10 cellular contexts compared by ENCODE assay signal in the genomic region with DNA sequence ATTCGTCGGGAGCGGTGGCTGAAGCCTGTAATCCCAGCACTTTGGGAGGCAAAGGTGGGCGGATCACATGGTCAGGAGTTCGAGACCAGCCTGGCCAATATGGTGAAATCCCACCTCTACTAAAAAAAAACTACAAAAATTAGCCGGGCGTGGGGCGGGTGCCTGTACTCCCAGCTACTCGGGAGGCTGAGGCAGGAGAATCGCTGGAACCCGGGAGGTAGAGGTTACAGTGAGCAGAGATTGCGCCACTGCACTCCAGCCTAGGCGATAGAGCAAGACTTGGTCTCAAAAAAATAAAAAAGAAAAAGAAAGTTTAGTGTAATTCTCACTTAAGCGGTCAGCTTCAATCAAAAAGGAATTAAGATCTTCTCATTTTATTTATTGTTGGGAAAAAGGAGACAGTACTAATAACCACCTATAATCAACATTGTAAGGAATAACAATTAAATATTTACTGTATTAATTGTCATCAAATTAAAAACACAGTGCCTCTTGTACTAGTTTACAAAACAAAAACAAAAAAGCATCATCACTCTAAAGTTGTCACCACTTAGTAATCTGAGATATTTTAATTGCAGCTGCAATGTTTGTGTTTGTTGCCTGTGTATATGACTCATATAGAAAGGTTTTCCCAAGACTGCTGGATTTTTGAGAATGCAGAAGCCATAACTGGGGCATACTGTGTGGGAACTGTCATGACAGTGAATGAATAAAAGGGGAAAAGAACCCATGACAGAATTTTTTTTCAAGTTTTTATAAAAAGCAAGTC. TPM values are rescaled to one million over a fixed set of nuclear protein-coding genes. Genes with fewer than 3 reads are reported as not detected.
DNase-seq lines count a peak whose midpoint lies in the region; ATAC-seq and TF ChIP-seq lines count a peak whose summit lies in the region.
"Had no signal": no experiment of that assay in that cellular context is flagged by ENCODE, and none has a peak within 500 bp of the region (broad histone marks: within the 10 kb centered on the region; RNA-seq: fewer than 3 reads in every experiment).

No MANE protein-coding gene starts in this region.

- H3K4me3 Mint-ChIP-seq in stimulated activated memory B cell treated with anti-CD40 and anti-IgM and Interleukin-4, amounts not matched to agents 10 μg/mL and 1 μg/mL and 100 μg/mL, for 72 hours: no peak overlapping the region
- H3K4me3 Mint-ChIP-seq: activated naive CD8-positive, alpha-beta T cell treated with anti-CD3 and anti-CD28 coated beads, Interleukin-2, amount 10 ng/mL, durations not matched to agents 7 days and 5 days had no signal

- no peaks in the 10 kb centered on the region for H3K9me3 ChIP-seq in RWPE2 (ENCODE audit: severe bottlenecking)

- H3K27me3 Mint-ChIP-seq in stimulated activated memory B cell treated with anti-CD40 and anti-IgM and Interleukin-4, amounts not matched to agents 10 μg/mL and 1 μg/mL and 100 μg/mL, for 72 hours: no peaks in the 10 kb centered on the region
- H3K27me3 Mint-ChIP-seq: activated naive CD8-positive, alpha-beta T cell treated with anti-CD3 and anti-CD28 coated beads, Interleukin-2, amount 10 ng/mL, durations not matched to agents 7 days and 5 days had no signal

- ATAC-seq in RWPE2 (ENCODE audit: low read depth) (peak; percentile 46; the same call in 2 of the 3 replicates), HG02973 (IDR thresholded peaks at IDR 0.05; ENCODE audit: unreplicated experiment) (no peak), HG02678 (IDR thresholded peaks at IDR 0.05; ENCODE audit: unreplicated experiment) (no peak)
- no peak for ATAC-seq in stimulated activated memory B cell treated with anti-CD40 and anti-IgM and Interleukin-4, amounts not matched to agents 10 μg/mL and 1 μg/mL and 100 μg/mL, for 72 hours

- H3K4me1 ChIP-seq in RWPE2 (ENCODE audit: insufficient read depth, poor library complexity, severe bottlenecking): peaks cover 15% of the 10 kb centered on the region

- DNase-seq in GM04503 (ENCODE audit: low read depth): peak; percentile 87
- DNase-seq in RWPE2 (ENCODE audit: low spot score): no peak
- DNase-seq in epithelial cell of proximal tubule (ENCODE audit: low read depth): peak; percentile 76
- peak; percentile 94 for DNase-seq in renal cortical epithelial cell (ENCODE audit: low read depth)
- DNase-seq in activated CD4-positive, CD25-positive, alpha-beta regulatory T cell treated with anti-CD3 and anti-CD28 coated beads, Interleukin-2, amount 50 U/mL, for 72 hours: no peak
- DNase-seq: activated naive CD8-positive, alpha-beta T cell treated with anti-CD3 and anti-CD28 coated beads, Interleukin-2, amount 10 ng/mL, durations not matched to agents 7 days and 5 days; substantia nigra had no signal

- peaks cover 5% of the 10 kb centered on the region for H3K36me3 Mint-ChIP-seq in stimulated activated memory B cell treated with anti-CD40 and anti-IgM and Interleukin-4, amounts not matched to agents 10 μg/mL and 1 μg/mL and 100 μg/mL, for 72 hours

- H3K4me3 ChIP-seq in RWPE2 (ENCODE audit: severe bottlenecking) (no peak overlapping the region), epithelial cell of proximal tubule (ENCODE audit: low read depth, low read length) (no peak overlapping the region)

- H3K4me1 Mint-ChIP-seq in stimulated activated memory B cell treated with anti-CD40 and anti-IgM and Interleukin-4, amounts not matched to agents 10 μg/mL and 1 μg/mL and 100 μg/mL, for 72 hours: peaks cover 43% of the 10 kb centered on the region

- no peaks in the 10 kb centered on the region for H3K27me3 ChIP-seq in RWPE2 (ENCODE audit: insufficient read depth, poor library complexity, severe bottlenecking)

- no peak overlapping the region for H3K27ac ChIP-seq in RWPE2 (ENCODE audit: poor library complexity, severe bottlenecking)

- no peak overlapping the region for H3K27ac Mint-ChIP-seq in stimulated activated memory B cell treated with anti-CD40 and anti-IgM and Interleukin-4, amounts not matched to agents 10 μg/mL and 1 μg/mL and 100 μg/mL, for 72 hours
- H3K27ac Mint-ChIP-seq: activated naive CD8-positive, alpha-beta T cell treated with anti-CD3 and anti-CD28 coated beads, Interleukin-2, amount 10 ng/mL, durations not matched to agents 7 days and 5 days had no signal

- no peak for TF ChIP-seq CTCF in RWPE2 (IDR thresholded peaks at IDR 0.05; ENCODE audit: poor library complexity, severe bottlenecking)
- TF ChIP-seq CTCF in epithelial cell of proximal tubule (conservative IDR thresholded peaks at IDR 0.05; ENCODE audit: low read depth, low read length): no peak

- H3K36me3 ChIP-seq in RWPE2 (ENCODE audit: low read depth): peaks cover 7% of the 10 kb centered on the region

- no peaks in the 10 kb centered on the region for H3K9me3 Mint-ChIP-seq in stimulated activated memory B cell treated with anti-CD40 and anti-IgM and Interleukin-4, amounts not matched to agents 10 μg/mL and 1 μg/mL and 100 μg/mL, for 72 hours

RNA-seq across cellular contexts. Expression of gene FBXO42, which starts 3.7 kb away (rescaled TPM):
- total RNA-seq in epithelial cell of proximal tubule (5.8 and 11.9 TPM in 2 replicates), renal cortical epithelial cell (7.3 and 19.5 TPM in 2 replicates)

RNA-seq across cellular contexts. Expression of gene SZRD1, which starts 18.4 kb away (rescaled TPM):
- 82.6 and 111 TPM in 2 replicates for total RNA-seq in epithelial cell of proximal tubule
- 22.7 and 42.3 TPM in 2 replicates for total RNA-seq in renal cortical epithelial cell

Comparison
In these comparisons a context has a peak if more than half of its experiments do, and no peak if none do; other contexts are left out.
1. DNase-seq: peak in GM04503 (single experiment), epithelial cell of proximal tubule (single experiment) and renal cortical epithelial cell (single experiment); none in RWPE2 (single experiment) and activated CD4-positive, CD25-positive, alpha-beta regulatory T cell treated with anti-CD3 and anti-CD28 coated beads, Interleukin-2, amount 50 U/mL, for 72 hours (single experiment).